In genomic region chr10:114811769-114812353, GRCh38 we compare ENCODE assay signal across 23 cellular contexts. TPM values are rescaled to one million over a fixed set of nuclear protein-coding genes. Genes with fewer than 3 reads are reported as not detected.
A peak's percentile ranks its signal among the peaks of the same experiment; 100 is the strongest.
DNase-seq lines count a peak whose midpoint lies in the region; ATAC-seq and TF ChIP-seq lines count a peak whose summit lies in the region.
"Had no signal": no experiment of that assay in that cellular context is flagged by ENCODE, and none has a peak within 500 bp of the region (broad histone marks: within the 10 kb centered on the region; RNA-seq: fewer than 3 reads in every experiment).

No MANE protein-coding gene starts in this region.

- H3K4me2 ChIP-seq in SK-N-SH: no peak overlapping the region
- H3K4me2 ChIP-seq: A549 had no signal

- H3K9me3 Mint-ChIP-seq in activated T-helper 2 cell treated with anti-CD3 and anti-CD28 coated beads, Interferon-gamma antibody, Interleukin-2, Interleukin-4, amounts not matched to agents 10 μg/mL and 5 μg/mL and 100 μg/mL, durations not matched to agents 14 hours and 24 hours and 36 hours: no peaks in the 10 kb centered on the region
- H3K9me3 Mint-ChIP-seq in mesothelial cell of epicardium: peaks cover 9% of the 10 kb centered on the region

- H3K27ac ChIP-seq in SK-N-SH (ENCODE audit: low read depth in 2 of 2, low read length in 1 of 2) (no peak overlapping the region), KOPT-K1 (ENCODE audit: low read depth, low read length, poor library complexity, severe bottlenecking) (peak overlapping the region; percentile 61), left lung (no peak overlapping the region), uterus (no peak overlapping the region), sigmoid colon (no peak overlapping the region)
- H3K27ac ChIP-seq: A549, brain microvascular endothelial cell, colonic mucosa, neutrophil, psoas muscle, skin epidermis, thoracic aorta had no signal

- H3K4me1 Mint-ChIP-seq in activated T-helper 2 cell treated with anti-CD3 and anti-CD28 coated beads, Interferon-gamma antibody, Interleukin-2, Interleukin-4, amounts not matched to agents 10 μg/mL and 5 μg/mL and 100 μg/mL, durations not matched to agents 14 hours and 24 hours and 36 hours (ENCODE audit: low read depth): peaks cover 27% of the 10 kb centered on the region
- peaks cover 7% of the 10 kb centered on the region for H3K4me1 Mint-ChIP-seq in mesothelial cell of epicardium

- H2AFZ ChIP-seq in SK-N-SH (ENCODE audit: low read depth): no peak overlapping the region

- no peaks in the 10 kb centered on the region for H3K9me3 ChIP-seq in SK-N-SH
- H3K9me3 ChIP-seq in KOPT-K1 (ENCODE audit: insufficient read depth, low read length, poor library complexity, severe bottlenecking): peaks cover 5% of the 10 kb centered on the region
- peaks cover 0 to 2% of the 10 kb centered on the region in 2 donors for H3K9me3 ChIP-seq in left lung
- H3K9me3 ChIP-seq in uterus: no peaks in the 10 kb centered on the region
- peaks cover 0 to 2% (median 0%) of the 10 kb centered on the region in 4 donors for H3K9me3 ChIP-seq in sigmoid colon
- H3K9me3 ChIP-seq: A549, BE2C, colonic mucosa, neutrophil, psoas muscle, thoracic aorta had no signal

- peaks cover 6% of the 10 kb centered on the region for H3K27me3 Mint-ChIP-seq in activated T-helper 2 cell treated with anti-CD3 and anti-CD28 coated beads, Interferon-gamma antibody, Interleukin-2, Interleukin-4, amounts not matched to agents 10 μg/mL and 5 μg/mL and 100 μg/mL, durations not matched to agents 14 hours and 24 hours and 36 hours (ENCODE audit: low read depth)
- H3K27me3 Mint-ChIP-seq in mesothelial cell of epicardium (ENCODE audit: low read depth): no peaks in the 10 kb centered on the region
- H3K27me3 Mint-ChIP-seq: memory B cell; stimulated activated memory B cell treated with anti-CD40 and anti-IgM and Interleukin-4, amounts not matched to agents 10 μg/mL and 1 μg/mL and 100 μg/mL, for 72 hours had no signal

- no peaks in the 10 kb centered on the region for H3K27me3 ChIP-seq in SK-N-SH (ENCODE audit: insufficient read depth)
- H3K27me3 ChIP-seq in left lung: no peaks in the 10 kb centered on the region
- H3K27me3 ChIP-seq in uterus: no peaks in the 10 kb centered on the region
- H3K27me3 ChIP-seq in sigmoid colon: no peaks in the 10 kb centered on the region
- H3K27me3 ChIP-seq: BE2C, brain microvascular endothelial cell, colonic mucosa, neutrophil had no signal

- no peaks in the 10 kb centered on the region for H3K4me1 ChIP-seq in SK-N-SH (ENCODE audit: control insufficient read depth in 1 of 2, insufficient read depth in 2 of 2, low read depth in 1 of 2, low read length in 1 of 2)
- H3K4me1 ChIP-seq in left lung: no peaks in the 10 kb centered on the region
- H3K4me1 ChIP-seq in uterus: no peaks in the 10 kb centered on the region
- no peaks in the 10 kb centered on the region for H3K4me1 ChIP-seq in sigmoid colon
- H3K4me1 ChIP-seq: A549, BE2C, colonic mucosa, psoas muscle had no signal

- DNase-seq in SK-N-SH (no peak), left lung (no peak), uterus (no peak), mesothelial cell of epicardium (ENCODE audit: low spot score in 2 of 2, unreplicated experiment in 2 of 2) (no peak), sigmoid colon (no peak)
- DNase-seq in activated T-helper 2 cell treated with anti-CD3 and anti-CD28 coated beads, Interferon-gamma antibody, Interleukin-2, Interleukin-4, amounts not matched to agents 10 μg/mL and 5 μg/mL and 100 μg/mL, durations not matched to agents 14 hours and 24 hours and 36 hours (ENCODE audit: low spot score): no peak
- DNase-seq: activated CD4-positive, alpha-beta T cell treated with anti-CD3 and anti-CD28 coated beads for 1 hour; activated gamma-delta T cell; BE2C; brain microvascular endothelial cell; colonic mucosa; NCI-H187; NCI-H526 treated with DMSO at 0.1 percent for 48 hours; psoas muscle; stimulated activated CD4-positive, alpha-beta T cell treated with anti-CD3 and anti-CD28 coated beads, Interleukin-1b, Interleukin-23, amount 100 ng/mL, for 48 hours had no signal

- no peak for TF ChIP-seq CTCF in SK-N-SH (IDR thresholded peaks at IDR 0.05)
- TF ChIP-seq CTCF in left lung (IDR thresholded peaks at IDR 0.05): no peak
- TF ChIP-seq CTCF in uterus (IDR thresholded peaks at IDR 0.05): no peak
- TF ChIP-seq CTCF in mesothelial cell of epicardium (IDR thresholded peaks at IDR 0.05; ENCODE audit: unreplicated experiment): no peak
- TF ChIP-seq CTCF in sigmoid colon (IDR thresholded peaks at IDR 0.05): no peak

- no peaks in the 10 kb centered on the region for H3K36me3 Mint-ChIP-seq in activated T-helper 2 cell treated with anti-CD3 and anti-CD28 coated beads, Interferon-gamma antibody, Interleukin-2, Interleukin-4, amounts not matched to agents 10 μg/mL and 5 μg/mL and 100 μg/mL, durations not matched to agents 14 hours and 24 hours and 36 hours (ENCODE audit: low read depth)
- no peaks in the 10 kb centered on the region for H3K36me3 Mint-ChIP-seq in mesothelial cell of epicardium
- H3K36me3 Mint-ChIP-seq: memory B cell; stimulated activated memory B cell treated with anti-CD40 and anti-IgM and Interleukin-4, amounts not matched to agents 10 μg/mL and 1 μg/mL and 100 μg/mL, for 72 hours had no signal

- CTCF ChIA-PET in SK-N-SH (lab: Yijun Ruan, JAX): interaction anchor here (1.9 to 2.0 kb wide), 2 partner anchors 10 to 26 kb away, joined by 8 to 15 read pairs; partner anchors contain the start of gene FHIP2A

- no peaks in the 10 kb centered on the region for H3K9me2 ChIP-seq in SK-N-SH

- H3K36me3 ChIP-seq in SK-N-SH (replicated peaks in 1 of 2; ENCODE audit: control insufficient read depth in 1 of 2, insufficient read depth in 2 of 2, low read length in 1 of 2) (no peaks in the 10 kb centered on the region), KOPT-K1 (ENCODE audit: insufficient read depth, low read length) (no peaks in the 10 kb centered on the region), left lung (no peaks in the 10 kb centered on the region), uterus (no peaks in the 10 kb centered on the region), sigmoid colon (no peaks in the 10 kb centered on the region)
- H3K36me3 ChIP-seq: BE2C, brain microvascular endothelial cell, colonic mucosa, neutrophil, thoracic aorta had no signal

- peaks cover 9% of the 10 kb centered on the region for H3F3A ChIP-seq in SK-N-SH (replicated peaks; ENCODE audit: insufficient read depth)

- intact Hi-C loops in activated T-helper 2 cell treated with anti-CD3 and anti-CD28 coated beads, Interferon-gamma antibody, Interleukin-2, Interleukin-4, amounts not matched to agents 10 μg/mL and 5 μg/mL and 100 μg/mL, durations not matched to agents 14 hours and 24 hours and 36 hours (cut with micrococcal nuclease): loop anchor here (1.0 kb wide), 1 partner anchor 9 kb away; the partner anchor contains the start of gene FHIP2A
- intact Hi-C loops in left lung (cut with DNase I): no loop called here
- intact Hi-C loops in uterus (cut with DNase I; ENCODE audit: low total_unique reads): no loop called here
- intact Hi-C loops in sigmoid colon (cut with DNase I): no loop called here

- no peak for TF ChIP-seq EP300 in SK-N-SH (IDR thresholded peaks at IDR 0.05; ENCODE audit: borderline replicate concordance in 1 of 2, low read depth in 1 of 2, low read length in 1 of 2)
- no peak for TF ChIP-seq EP300 in sigmoid colon (IDR thresholded peaks at IDR 0.05)

- POLR2A ChIA-PET in SK-N-SH (lab: Yijun Ruan, JAX): no interaction called here

- H3K4me3 Mint-ChIP-seq in activated T-helper 2 cell treated with anti-CD3 and anti-CD28 coated beads, Interferon-gamma antibody, Interleukin-2, Interleukin-4, amounts not matched to agents 10 μg/mL and 5 μg/mL and 100 μg/mL, durations not matched to agents 14 hours and 24 hours and 36 hours (ENCODE audit: low read depth): no peak overlapping the region
- H3K4me3 Mint-ChIP-seq in mesothelial cell of epicardium: no peak overlapping the region
- H3K4me3 Mint-ChIP-seq: memory B cell; stimulated activated memory B cell treated with anti-CD40 and anti-IgM and Interleukin-4, amounts not matched to agents 10 μg/mL and 1 μg/mL and 100 μg/mL, for 72 hours had no signal

- 88% methylated on average over 2 of the region's 2 CpGs for WGBS in SK-N-SH (ENCODE audit: low lambda C conversion rate)
- WGBS in sigmoid colon, 2 donors: 67 to 88% methylated on average over 2 of the region's 2 CpGs

- peak overlapping the region; percentile 7 for H3K27ac Mint-ChIP-seq in activated T-helper 2 cell treated with anti-CD3 and anti-CD28 coated beads, Interferon-gamma antibody, Interleukin-2, Interleukin-4, amounts not matched to agents 10 μg/mL and 5 μg/mL and 100 μg/mL, durations not matched to agents 14 hours and 24 hours and 36 hours
- H3K27ac Mint-ChIP-seq in mesothelial cell of epicardium: no peak overlapping the region
- H3K27ac Mint-ChIP-seq: memory B cell; stimulated activated memory B cell treated with anti-CD40 and anti-IgM and Interleukin-4, amounts not matched to agents 10 μg/mL and 1 μg/mL and 100 μg/mL, for 72 hours had no signal

- no peak overlapping the region for H3K9ac ChIP-seq in SK-N-SH

- H4K20me1 ChIP-seq in SK-N-SH (ENCODE audit: insufficient read depth): no peaks in the 10 kb centered on the region

- no peak for TF ChIP-seq RAD21 in SK-N-SH (IDR thresholded peaks at IDR 0.05; ENCODE audit: low read length)

- no peak for ATAC-seq in SK-N-SH treated with all-trans-retinoic acid at 6 μM for 48 hours
- ATAC-seq in left lung: peak; percentile 27
- ATAC-seq: psoas muscle; stimulated activated memory B cell treated with anti-CD40 and anti-IgM and Interleukin-4, amounts not matched to agents 10 μg/mL and 1 μg/mL and 100 μg/mL, for 72 hours had no signal

- H3K79me2 ChIP-seq in SK-N-SH (ENCODE audit: insufficient read depth): no peaks in the 10 kb centered on the region

- H3K4me3 ChIP-seq in SK-N-SH (ENCODE audit: low read depth in 2 of 2, low read length in 1 of 2) (no peak overlapping the region), left lung (no peak overlapping the region), uterus (no peak overlapping the region), sigmoid colon (no peak overlapping the region)
- H3K4me3 ChIP-seq: A549, colonic mucosa, psoas muscle, skin epidermis, thoracic aorta had no signal

- TF ChIP-seq POLR2A in uterus (IDR thresholded peaks at IDR 0.05): no peak
- no peak for TF ChIP-seq POLR2A in sigmoid colon (IDR thresholded peaks at IDR 0.05)

TF ChIP-seq in SK-N-SH treated with all-trans-retinoic acid at 6 μM for 48 hours, 23 proteins besides CTCF, POLR2A, EP300 and RAD21 (continues in another document):
- TF ChIP-seq TCF4 (CRISPR knock-in tag; IDR thresholded peaks at IDR 0.05; ENCODE audit: borderline replicate concordance): no peak

RNA-seq across cellular contexts. Expression of gene FHIP2A, which starts 9.7 kb away (rescaled TPM):
- polyA plus RNA-seq in SK-N-SH (2012; rRNA removed) (6.1 and 9.1 TPM in 2 replicates), sigmoid colon (1 to 10 TPM; 2.4 to 5.6 (median 3.2) TPM)
- polyA plus RNA-seq in SK-N-SH (2012; cell fraction: cytosol; rRNA removed): 5.8 and 6.2 TPM in 2 replicates
- 14.9 and 31.8 TPM in 2 replicates for polyA plus RNA-seq in SK-N-SH (2012; cell fraction: nucleus; rRNA removed)
- total RNA-seq in activated T-helper 2 cell treated with anti-CD3 and anti-CD28 coated beads, Interferon-gamma antibody, Interleukin-2, Interleukin-4, amounts not matched to agents 10 μg/mL and 5 μg/mL and 100 μg/mL, durations not matched to agents 14 hours and 24 hours and 36 hours: 26.3 and 26.9 TPM in 2 replicates
- total RNA-seq in left lung (10 to 100 TPM; 27.7 to 29.4 TPM), uterus (10 to 100 TPM; 22.0 to 61.5 (median 56.5) TPM), mesothelial cell of epicardium (39.6 to 43.2 TPM (median 41.9 TPM) in 3 replicates), sigmoid colon (10 to 100 TPM; 32.1 to 37.7 (median 36.1) TPM)
